1 cellular context compared by ENCODE assay signal in genomic region chr19:7618366-7618765, GRCh38.
A peak's percentile ranks its signal among the peaks of the same experiment; 100 is the strongest.
TF ChIP-seq lines count a peak whose summit lies in the region.

No MANE protein-coding gene starts in this region.

TF ChIP-seq in liver, 16 proteins besides CTCF, POLR2A, EP300 and RAD21 (continued from another document):
- no peak for TF ChIP-seq REST (IDR thresholded peaks at IDR 0.05)
- TF ChIP-seq GABPA (IDR thresholded peaks at IDR 0.05 in 1 of 2, conservative IDR thresholded peaks at IDR 0.05 in 1 of 2), result no peak
- TF ChIP-seq EGR1 (IDR thresholded peaks at IDR 0.05; ENCODE audit: low read depth in 2 of 2), result peak; percentile 62 to 83
- peak; percentile 27 for TF ChIP-seq SP1 (IDR thresholded peaks at IDR 0.05)
- no peak for TF ChIP-seq NR2F2 (IDR thresholded peaks at IDR 0.05)
- TF ChIP-seq HNF4G (IDR thresholded peaks at IDR 0.05), result no peak
- TF ChIP-seq FOXA2 (IDR thresholded peaks at IDR 0.05), result no peak
- no peak for TF ChIP-seq FOXA1 (IDR thresholded peaks at IDR 0.05)
